In genomic region chr11:128039140-128040021, GRCh38 we compare ENCODE assay signal across 9 cellular contexts.
DNase-seq lines count a peak whose midpoint lies in the region; ATAC-seq and TF ChIP-seq lines count a peak whose summit lies in the region.
"Had no signal": no experiment of that assay in that cellular context is flagged by ENCODE, and none has a peak within 500 bp of the region (broad histone marks: within the 10 kb centered on the region; RNA-seq: fewer than 3 reads in every experiment).

No MANE protein-coding gene starts in this region.

- H4K20me1 ChIP-seq in SK-N-SH (ENCODE audit: insufficient read depth): no peaks in the 10 kb centered on the region

- no peaks in the 10 kb centered on the region for H3K27me3 Mint-ChIP-seq in activated naive CD4-positive, alpha-beta T cell treated with anti-CD3 and anti-CD28 coated beads for 36 hours (ENCODE audit: low read depth)

- peak overlapping the region; percentile 40 for H3K4me3 Mint-ChIP-seq in activated naive CD4-positive, alpha-beta T cell treated with anti-CD3 and anti-CD28 coated beads for 36 hours
- H3K4me3 Mint-ChIP-seq in stimulated activated effector memory CD8-positive, alpha-beta T cell treated with anti-CD3 and anti-CD28 coated beads, Interleukin-12 subunit alpha, Interleukin-12 subunit beta, amount 100 ng/mL, for 72 hours: no peak overlapping the region

- no peaks in the 10 kb centered on the region for H3K79me2 ChIP-seq in SK-N-SH (ENCODE audit: insufficient read depth)

- H3K36me3 Mint-ChIP-seq in activated naive CD4-positive, alpha-beta T cell treated with anti-CD3 and anti-CD28 coated beads for 36 hours (ENCODE audit: low read depth): no peaks in the 10 kb centered on the region
- no peaks in the 10 kb centered on the region for H3K36me3 Mint-ChIP-seq in stimulated activated effector memory CD8-positive, alpha-beta T cell treated with anti-CD3 and anti-CD28 coated beads, Interleukin-12 subunit alpha, Interleukin-12 subunit beta, amount 100 ng/mL, for 72 hours

- TF ChIP-seq RAD21 in SK-N-SH (IDR thresholded peaks at IDR 0.05; ENCODE audit: low read length): no peak

- TF ChIP-seq POLR2A in lower leg skin (IDR thresholded peaks at IDR 0.05): no peak

- intact Hi-C loops in activated naive CD4-positive, alpha-beta T cell treated with anti-CD3 and anti-CD28 coated beads for 36 hours (cut with micrococcal nuclease): loop anchor here (1.0 to 10.0 kb wide), 13 partner anchors 12 to 1243 kb away; no protein-coding TSS in a partner anchor
- intact Hi-C loops in lower leg skin (cut with DNase I; ENCODE audit: low total_unique reads): no loop called here

- no peaks in the 10 kb centered on the region for H3K9me2 ChIP-seq in SK-N-SH

- POLR2A ChIA-PET in SK-N-SH (lab: Yijun Ruan, JAX): no interaction called here

- H3K9me3 Mint-ChIP-seq in activated naive CD4-positive, alpha-beta T cell treated with anti-CD3 and anti-CD28 coated beads for 36 hours: no peaks in the 10 kb centered on the region
- H3K9me3 Mint-ChIP-seq in stimulated activated effector memory CD8-positive, alpha-beta T cell treated with anti-CD3 and anti-CD28 coated beads, Interleukin-12 subunit alpha, Interleukin-12 subunit beta, amount 100 ng/mL, for 72 hours: peaks cover 2% of the 10 kb centered on the region

- H3F3A ChIP-seq in SK-N-SH (replicated peaks; ENCODE audit: insufficient read depth): peaks cover 15% of the 10 kb centered on the region

- peak in 1 of 2 experiments; percentile 73; a peak in 1 of 4 replicates for TF ChIP-seq EP300 in SK-N-SH (IDR thresholded peaks at IDR 0.05; ENCODE audit: borderline replicate concordance in 1 of 2, low read depth in 1 of 2, low read length in 1 of 2)

- H3K4me2 ChIP-seq in SK-N-SH: no peak overlapping the region

- DNase-seq in DMS 273 (lab: John Stamatoyannopoulos, UW; ENCODE audit: unreplicated experiment) (peak; percentile 0), DMS 273 treated with DMSO at 0.1 percent for 48 hours (lab: John Stamatoyannopoulos, UW) (no peak), SK-N-SH (no peak), lower leg skin (ENCODE audit: low spot score in 2 of 2) (peak; percentile 71 to 91), NCI-H2227 (lab: John Stamatoyannopoulos, UW; ENCODE audit: unreplicated experiment) (no peak)
- peak; percentile 89 for DNase-seq in activated naive CD4-positive, alpha-beta T cell treated with anti-CD3 and anti-CD28 coated beads for 36 hours
- peak; percentile 33 to 84 for DNase-seq in stimulated activated effector memory CD8-positive, alpha-beta T cell treated with anti-CD3 and anti-CD28 coated beads, Interleukin-12 subunit alpha, Interleukin-12 subunit beta, amount 100 ng/mL, for 72 hours (ENCODE audit: low spot score in 2 of 2)

- H3K4me3 ChIP-seq in SK-N-SH (ENCODE audit: low read depth in 2 of 2, low read length in 1 of 2) (no peak overlapping the region), lower leg skin (ENCODE audit: low read depth, poor library complexity, severe bottlenecking) (no peak overlapping the region)

- peak; percentile 35 for TF ChIP-seq CTCF in SK-N-SH (IDR thresholded peaks at IDR 0.05)
- TF ChIP-seq CTCF in lower leg skin (IDR thresholded peaks at IDR 0.05): no peak

- H3K27ac Mint-ChIP-seq in activated naive CD4-positive, alpha-beta T cell treated with anti-CD3 and anti-CD28 coated beads for 36 hours: peak overlapping the region; percentile 92
- peak overlapping the region; percentile 79 for H3K27ac Mint-ChIP-seq in stimulated activated effector memory CD8-positive, alpha-beta T cell treated with anti-CD3 and anti-CD28 coated beads, Interleukin-12 subunit alpha, Interleukin-12 subunit beta, amount 100 ng/mL, for 72 hours

- WGBS in SK-N-SH (ENCODE audit: low lambda C conversion rate): 84% methylated on average over 7 of the region's 8 CpGs
- 40 to 45% methylated on average over 8 of the region's 8 CpGs for WGBS in lower leg skin, 2 donors

- peak overlapping the region in 1 of 2 experiments; percentile 62; a peak in 1 of 4 replicates for H3K27ac ChIP-seq in SK-N-SH (ENCODE audit: low read depth in 2 of 2, low read length in 1 of 2)
- H3K27ac ChIP-seq: 22Rv1 had no signal

- H2AFZ ChIP-seq in SK-N-SH (ENCODE audit: low read depth): no peak overlapping the region

- H3K4me1 Mint-ChIP-seq in activated naive CD4-positive, alpha-beta T cell treated with anti-CD3 and anti-CD28 coated beads for 36 hours (ENCODE audit: low read depth): peaks cover 47% of the 10 kb centered on the region
- peaks cover 20% of the 10 kb centered on the region for H3K4me1 Mint-ChIP-seq in stimulated activated effector memory CD8-positive, alpha-beta T cell treated with anti-CD3 and anti-CD28 coated beads, Interleukin-12 subunit alpha, Interleukin-12 subunit beta, amount 100 ng/mL, for 72 hours

- H3K4me1 ChIP-seq in SK-N-SH (ENCODE audit: control insufficient read depth in 1 of 2, insufficient read depth in 2 of 2, low read depth in 1 of 2, low read length in 1 of 2): peaks cover 15 to 29% of the 10 kb centered on the region in 2 experiments; a peak in 3 of 4 replicates

- H3K27me3 ChIP-seq in SK-N-SH (ENCODE audit: insufficient read depth): no peaks in the 10 kb centered on the region

- peak; percentile 98 for ATAC-seq in HG03139 (IDR thresholded peaks at IDR 0.05; ENCODE audit: unreplicated experiment)
- ATAC-seq in stimulated activated effector memory CD8-positive, alpha-beta T cell treated with anti-CD3 and anti-CD28 coated beads, Interleukin-12 subunit alpha, Interleukin-12 subunit beta, amount 100 ng/mL, for 72 hours: peak; percentile 96

- CTCF ChIA-PET in SK-N-SH (lab: Yijun Ruan, JAX): interaction anchor here (0.6 to 4.0 kb wide), 7 partner anchors 9 to 792 kb away, joined by 3 to 31 read pairs (median 6); no protein-coding TSS in a partner anchor
- CTCF ChIA-PET in activated naive CD4-positive, alpha-beta T cell treated with anti-CD3 and anti-CD28 coated beads for 36 hours (lab: Charles Lee): interaction anchor here (0.6 to 4.8 kb wide), 19 partner anchors 9 to 591 kb away, joined by 3 to 63 read pairs (median 3); no protein-coding TSS in a partner anchor

- no peak overlapping the region for H3K9ac ChIP-seq in SK-N-SH

- no peaks in the 10 kb centered on the region for H3K36me3 ChIP-seq in SK-N-SH (replicated peaks in 1 of 2; ENCODE audit: control insufficient read depth in 1 of 2, insufficient read depth in 2 of 2, low read length in 1 of 2)

- H3K9me3 ChIP-seq in SK-N-SH: no peaks in the 10 kb centered on the region

TF ChIP-seq in SK-N-SH, 30 proteins besides CTCF, POLR2A, EP300 and RAD21 (continues in another document):
- no peak for TF ChIP-seq TAF1 (IDR thresholded peaks at IDR 0.05; ENCODE audit: borderline replicate concordance, low read depth, low read length)
- TF ChIP-seq GABPA (IDR thresholded peaks at IDR 0.05; ENCODE audit: low read depth): no peak
- peak; percentile 57 for TF ChIP-seq JUND (IDR thresholded peaks at IDR 0.05)
- TF ChIP-seq ELF1 (IDR thresholded peaks at IDR 0.05): no peak
- peak; percentile 97 for TF ChIP-seq NFIC (IDR thresholded peaks at IDR 0.05; ENCODE audit: borderline replicate concordance)
- TF ChIP-seq FOSL2 (IDR thresholded peaks at IDR 0.05; ENCODE audit: borderline replicate concordance, low read depth): no peak
- no peak for TF ChIP-seq FOXJ3 (CRISPR knock-in tag; IDR thresholded peaks at IDR 0.05)
- no peak for TF ChIP-seq USF2 (IDR thresholded peaks at IDR 0.05; ENCODE audit: borderline replicate concordance, low read depth, low read length)
- TF ChIP-seq MXI1 (IDR thresholded peaks at IDR 0.05; ENCODE audit: low read depth, low read length): no peak
- TF ChIP-seq YY1 (IDR thresholded peaks at IDR 0.05; ENCODE audit: low read depth): no peak
- no peak for TF ChIP-seq FOXM1 (IDR thresholded peaks at IDR 0.05; ENCODE audit: low read depth)
- TF ChIP-seq SIN3A (IDR thresholded peaks at IDR 0.05; ENCODE audit: borderline replicate concordance, low read depth, low read length): no peak
- no peak for TF ChIP-seq CHD2 (IDR thresholded peaks at IDR 0.05; ENCODE audit: low read length, partially characterized antibody)
- TF ChIP-seq USF1 (IDR thresholded peaks at IDR 0.05; ENCODE audit: borderline replicate concordance, low read depth): no peak
- peak; percentile 89 for TF ChIP-seq TCF12 (IDR thresholded peaks at IDR 0.05)
- TF ChIP-seq POLR2AphosphoS5 (IDR thresholded peaks at IDR 0.05; ENCODE audit: low read depth, low read length): peak; percentile 39; the same call in 1 of the 2 replicates
- peak; percentile 46; the same call in 1 of the 2 replicates for TF ChIP-seq ZBTB33 (IDR thresholded peaks at IDR 0.05; ENCODE audit: borderline replicate concordance, low read depth)
- no peak for TF ChIP-seq GATA2 (CRISPR knock-in tag; IDR thresholded peaks at IDR 0.05)
- no peak for TF ChIP-seq RFX5 (IDR thresholded peaks at IDR 0.05; ENCODE audit: low read length)

Comparison
In these comparisons a context has a peak if more than half of its experiments do, and no peak if none do; other contexts are left out.
1. DNase-seq: peak in DMS 273 (single experiment), activated naive CD4-positive, alpha-beta T cell treated with anti-CD3 and anti-CD28 coated beads for 36 hours (single experiment), lower leg skin (2 of 2) and stimulated activated effector memory CD8-positive, alpha-beta T cell treated with anti-CD3 and anti-CD28 coated beads, Interleukin-12 subunit alpha, Interleukin-12 subunit beta, amount 100 ng/mL, for 72 hours (2 of 2); none in DMS 273 treated with DMSO at 0.1 percent for 48 hours (single experiment), SK-N-SH (single experiment) and NCI-H2227 (single experiment).